In genomic region chr5:76389513-76390154, GRCh38 we compare ENCODE assay signal across 29 cellular contexts. TPM values are rescaled to one million over a fixed set of nuclear protein-coding genes. Genes with fewer than 3 reads are reported as not detected.
DNase-seq lines count a peak whose midpoint lies in the region; ATAC-seq and TF ChIP-seq lines count a peak whose summit lies in the region.
"Had no signal": no experiment of that assay in that cellular context is flagged by ENCODE, and none has a peak within 500 bp of the region (broad histone marks: within the 10 kb centered on the region; RNA-seq: fewer than 3 reads in every experiment).

No MANE protein-coding gene starts in this region.

- H3K4me1 Mint-ChIP-seq in dendritic cell treated with granulocyte-macrophage colony-stimulating factor and Interleukin-4, amounts not matched to agents 40 ng/mL and 50 ng/mL, for 4 days (ENCODE audit: low read depth), result peaks cover 17% of the 10 kb centered on the region
- H3K4me1 Mint-ChIP-seq in neural crest cell, result peaks cover 36% of the 10 kb centered on the region

- no peaks in the 10 kb centered on the region for H3K27me3 ChIP-seq in BLaER1 treated with 17β-estradiol and CSF1 and Interleukin-3, amounts not matched to agents 10 nM and 100 nM
- H3K27me3 ChIP-seq in Peyer's patch, result no peaks in the 10 kb centered on the region
- H3K27me3 ChIP-seq: neutrophil, SJSA1 had no signal

- H3K9me3 ChIP-seq in BLaER1 treated with 17β-estradiol and CSF1 and Interleukin-3, amounts not matched to agents 10 nM and 100 nM (replicated peaks in 1 of 11), result no peaks in the 10 kb centered on the region
- H3K9me3 ChIP-seq in Peyer's patch, result no peaks in the 10 kb centered on the region
- H3K9me3 ChIP-seq: lower lobe of right lung, neutrophil, SJSA1 had no signal

- DNase-seq in HuH-7.5 (ENCODE audit: low spot score), result peak; percentile 52
- no peak for DNase-seq in neural crest cell (ENCODE audit: low read depth, low spot score)
- no peak for DNase-seq in Peyer's patch
- DNase-seq: activated CD4-positive, alpha-beta T cell treated with anti-CD3 and anti-CD28 coated beads, Interleukin-2, amount 50 U/mL, for 4 hours; aorta; Calu3; DND-41; effector CD8-positive, alpha-beta T cell; glutamatergic neuron; KBM-7; lower lobe of right lung; MM.1S; NCI-H1417; NCI-H2081; NCI-H748 treated with DMSO at 0.1 percent for 48 hours; stimulated activated CD8-positive, alpha-beta memory T cell treated with anti-CD3 and anti-CD28 coated beads, Interleukin-4, amount 100 ng/mL, for 48 hours; trophoblast cell had no signal

- H4K20me1 ChIP-seq in BLaER1 treated with 17β-estradiol and CSF1 and Interleukin-3, amounts not matched to agents 10 nM and 100 nM, result no peaks in the 10 kb centered on the region

- no peak for TF ChIP-seq POLR2A in Peyer's patch (IDR thresholded peaks at IDR 0.05)

- H3K4me2 ChIP-seq in BLaER1 treated with 17β-estradiol and CSF1 and Interleukin-3, amounts not matched to agents 10 nM and 100 nM, result peak overlapping the region in 10 of 11 experiments; percentile 41 to 83 (median 66); a peak in 17 of 22 replicates

- H3K4me1 ChIP-seq in BLaER1 treated with 17β-estradiol and CSF1 and Interleukin-3, amounts not matched to agents 10 nM and 100 nM, result peaks cover 26 to 60% (median 57%) of the 10 kb centered on the region in 10 experiments
- no peaks in the 10 kb centered on the region for H3K4me1 ChIP-seq in Peyer's patch
- H3K4me1 ChIP-seq: lower lobe of right lung, SJSA1 had no signal

- H3K27ac ChIP-seq in BLaER1 treated with 17β-estradiol and CSF1 and Interleukin-3, amounts not matched to agents 10 nM and 100 nM, result peak overlapping the region in 5 of 11 experiments; percentile 13 to 76 (median 70); a peak in 7 of 22 replicates
- H3K27ac ChIP-seq in Peyer's patch, result no peak overlapping the region
- H3K27ac ChIP-seq: epithelial cell of prostate, lower lobe of right lung, neutrophil, SJSA1 had no signal

- H3K9me3 Mint-ChIP-seq in dendritic cell treated with granulocyte-macrophage colony-stimulating factor and Interleukin-4, amounts not matched to agents 40 ng/mL and 50 ng/mL, for 4 days, result no peaks in the 10 kb centered on the region
- no peaks in the 10 kb centered on the region for H3K9me3 Mint-ChIP-seq in neural crest cell
- H3K9me3 Mint-ChIP-seq: activated naive CD4-positive, alpha-beta T cell treated with anti-CD3 and anti-CD28 coated beads, Interleukin-2, amount 50 U/mL, for 72 hours; activated T-helper 2 cell treated with anti-CD3 and anti-CD28 coated beads, Interferon-gamma antibody, Interleukin-2, Interleukin-4, amounts not matched to agents 10 μg/mL and 5 μg/mL and 100 μg/mL, durations not matched to agents 14 hours and 24 hours and 36 hours had no signal

- no peak overlapping the region for H3K4me3 Mint-ChIP-seq in dendritic cell treated with granulocyte-macrophage colony-stimulating factor and Interleukin-4, amounts not matched to agents 40 ng/mL and 50 ng/mL, for 4 days
- no peak overlapping the region for H3K4me3 Mint-ChIP-seq in neural crest cell
- H3K4me3 Mint-ChIP-seq: B cell had no signal

- no peaks in the 10 kb centered on the region for H3K27me3 Mint-ChIP-seq in dendritic cell treated with granulocyte-macrophage colony-stimulating factor and Interleukin-4, amounts not matched to agents 40 ng/mL and 50 ng/mL, for 4 days
- no peaks in the 10 kb centered on the region for H3K27me3 Mint-ChIP-seq in neural crest cell (ENCODE audit: low read depth)

- peak overlapping the region; percentile 50 for H3K27ac Mint-ChIP-seq in dendritic cell treated with granulocyte-macrophage colony-stimulating factor and Interleukin-4, amounts not matched to agents 40 ng/mL and 50 ng/mL, for 4 days
- H3K27ac Mint-ChIP-seq in neural crest cell (ENCODE audit: unreplicated experiment), result peak overlapping the region; percentile 20
- H3K27ac Mint-ChIP-seq: activated T-helper 2 cell treated with anti-CD3 and anti-CD28 coated beads, Interferon-gamma antibody, Interleukin-2, Interleukin-4, amounts not matched to agents 10 μg/mL and 5 μg/mL and 100 μg/mL, durations not matched to agents 14 hours and 24 hours and 36 hours; B cell had no signal

- no peak overlapping the region for H3K4me3 ChIP-seq in BLaER1 treated with 17β-estradiol and CSF1 and Interleukin-3, amounts not matched to agents 10 nM and 100 nM
- no peak overlapping the region for H3K4me3 ChIP-seq in Peyer's patch
- H3K4me3 ChIP-seq: lower lobe of right lung, SJSA1 had no signal

- H3K9ac ChIP-seq in BLaER1 treated with 17β-estradiol and CSF1 and Interleukin-3, amounts not matched to agents 10 nM and 100 nM, result no peak overlapping the region

- ATAC-seq in HG03342 (IDR thresholded peaks at IDR 0.05; ENCODE audit: unreplicated experiment) (no peak), GM18867 (IDR thresholded peaks at IDR 0.05; ENCODE audit: unreplicated experiment) (no peak), HG03354 (IDR thresholded peaks at IDR 0.05; ENCODE audit: poor library complexity, severe bottlenecking, unreplicated experiment) (no peak)
- ATAC-seq: activated naive CD4-positive, alpha-beta T cell treated with anti-CD3 and anti-CD28 coated beads, Interleukin-2, amount 50 U/mL, for 72 hours; HCT116; lower lobe of right lung had no signal

- no peaks in the 10 kb centered on the region for H3K36me3 Mint-ChIP-seq in dendritic cell treated with granulocyte-macrophage colony-stimulating factor and Interleukin-4, amounts not matched to agents 40 ng/mL and 50 ng/mL, for 4 days (ENCODE audit: low read depth)
- H3K36me3 Mint-ChIP-seq in neural crest cell (ENCODE audit: low read depth), result no peaks in the 10 kb centered on the region

- intact Hi-C loops in dendritic cell treated with granulocyte-macrophage colony-stimulating factor and Interleukin-4, amounts not matched to agents 40 ng/mL and 50 ng/mL, for 4 days (cut with micrococcal nuclease), result loop anchor here (5.0 kb wide), 1 partner anchor 37 kb away; no protein-coding TSS in a partner anchor

- TF ChIP-seq CTCF in neural crest cell (conservative IDR thresholded peaks at IDR 0.05) (no peak), Peyer's patch (IDR thresholded peaks at IDR 0.05) (no peak)

- no peaks in the 10 kb centered on the region for H3K36me3 ChIP-seq in BLaER1 treated with 17β-estradiol and CSF1 and Interleukin-3, amounts not matched to agents 10 nM and 100 nM
- no peaks in the 10 kb centered on the region for H3K36me3 ChIP-seq in Peyer's patch
- H3K36me3 ChIP-seq: lower lobe of right lung, neutrophil, SJSA1 had no signal

RNA-seq across cellular contexts. Expression of gene IQGAP2, which starts 13.5 kb away (rescaled TPM):
- total RNA-seq in neural crest cell, result 12.7 and 14.2 TPM in 2 replicates
- 100 to 1,000 TPM in 1 of 4 donors, 10 to 100 TPM in 3; 58.6 to 110 (median 84.7) TPM for total RNA-seq in Peyer's patch
